Comparison of ENCODE assay signal across 14 cellular contexts in the genomic region with DNA sequence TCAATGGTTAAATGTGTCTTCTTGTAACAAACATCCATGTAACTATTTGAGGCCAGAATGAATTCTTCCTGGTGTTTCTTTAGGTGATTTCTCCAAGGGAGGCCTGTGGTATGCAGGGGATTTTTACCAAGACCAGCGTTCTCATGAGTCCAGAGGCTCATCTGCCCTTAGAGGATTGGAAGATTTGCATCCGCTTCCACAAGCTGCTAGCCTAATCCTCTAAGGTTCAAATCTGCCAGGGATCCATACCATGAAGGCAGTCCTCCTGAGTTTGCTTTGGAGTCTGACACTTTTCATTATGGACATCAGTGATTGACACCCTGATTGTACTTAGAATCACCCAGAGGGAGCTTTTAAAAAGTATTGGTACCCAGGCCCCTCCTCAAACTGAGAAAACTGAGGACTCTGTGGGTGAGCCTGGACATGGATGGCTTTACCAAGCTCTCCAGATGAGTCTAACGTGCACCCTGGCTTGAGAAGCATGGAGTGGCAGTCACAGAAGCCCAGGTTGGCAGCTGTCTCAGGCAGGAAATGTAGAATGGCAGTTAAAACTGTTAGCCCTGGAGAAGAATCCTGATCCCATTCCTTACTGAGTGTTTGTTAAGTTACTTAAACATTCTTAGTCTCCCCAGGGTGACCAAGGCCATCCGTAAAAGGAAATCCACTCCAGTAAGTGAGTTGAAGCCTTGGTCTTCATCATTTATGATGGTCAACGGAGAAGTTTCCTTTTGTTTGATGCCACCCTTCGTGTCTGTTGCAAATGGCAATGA.
A peak's percentile ranks its signal among the peaks of the same experiment; 100 is the strongest.
DNase-seq lines count a peak whose midpoint lies in the region; FAIRE-seq and TF ChIP-seq lines count a peak whose summit lies in the region.
"Had no signal": no experiment of that assay in that cellular context is flagged by ENCODE, and none has a peak within 500 bp of the region (broad histone marks: within the 10 kb centered on the region; RNA-seq: fewer than 3 reads in every experiment).

No MANE protein-coding gene starts in this region.

- peak; percentile 74 for FAIRE-seq in GM12891 (lab: Jason Lieb, UNC)

- H2AFZ ChIP-seq in ACC112 (ENCODE audit: low read length, unreplicated experiment) = peak overlapping the region; percentile 88

- TF ChIP-seq POLR2A in GM12891 (IDR thresholded peaks at IDR 0.05; ENCODE audit: low read depth, low read length) = no peak

- TF ChIP-seq CTCF in nephron progenitor cell (IDR thresholded peaks at IDR 0.05) = no peak

- H3K36me3 ChIP-seq in ACC112 (ENCODE audit: insufficient read depth, low read length) (no peaks in the 10 kb centered on the region), adipocyte (ENCODE audit: control insufficient read depth, insufficient read depth, low read length, severe bottlenecking) (no peaks in the 10 kb centered on the region)
- H3K36me3 ChIP-seq: BE2C had no signal

- H3K9ac ChIP-seq in adipocyte (ENCODE audit: low read length) = peak overlapping the region; percentile 68

- no peaks in the 10 kb centered on the region for H3K27me3 Mint-ChIP-seq in nephron progenitor cell (ENCODE audit: low read depth, poor library complexity)

- peak overlapping the region; percentile 20; the same call in 1 of the 2 replicates for H3K4me3 ChIP-seq in ACC112 (ENCODE audit: low read depth, low read length)
- no peak overlapping the region for H3K4me3 ChIP-seq in adipocyte (ENCODE audit: low read length)

- H3K9me3 Mint-ChIP-seq in nephron progenitor cell = no peaks in the 10 kb centered on the region
- H3K9me3 Mint-ChIP-seq: brain had no signal

- DNase-seq in GM12891 (ENCODE audit: insufficient read length, low spot score) (no peak), adipocyte (ENCODE audit: low read depth) (no peak), nephron progenitor cell (no peak), HuH-7.5 (ENCODE audit: low spot score) (no peak), NCI-H2081 (lab: John Stamatoyannopoulos, UW) (no peak), T1000 (lab: John Stamatoyannopoulos, UW) (no peak)
- no peak for DNase-seq in activated naive CD4-positive, alpha-beta T cell treated with anti-CD3 and anti-CD28 coated beads, Interleukin-2, amount 50 U/mL, for 16 hours
- DNase-seq: activated CD8-positive, alpha-beta T cell treated with anti-CD3 and anti-CD28 coated beads, Interleukin-2, amount 10 ng/mL, durations not matched to agents 7 days and 5 days; activated effector memory CD4-positive, alpha-beta T cell treated with anti-CD3 and anti-CD28 coated beads, Interleukin-2, amount 50 U/mL, for 16 hours; BE2C; NCI-H187 treated with DMSO at 0.1 percent for 48 hours; stimulated activated CD4-positive, alpha-beta T cell treated with anti-CD3 and anti-CD28 coated beads, Interleukin-12 subunit alpha, Interleukin-12 subunit beta, amount 100 ng/mL, for 4 hours had no signal

- H3K36me3 Mint-ChIP-seq in nephron progenitor cell (ENCODE audit: low read depth) = no peaks in the 10 kb centered on the region
- H3K36me3 Mint-ChIP-seq: brain had no signal

- H3K4me1 ChIP-seq in ACC112 (ENCODE audit: control insufficient read depth, insufficient read depth, low read length, unreplicated experiment) (peaks cover 36% of the 10 kb centered on the region), adipocyte (ENCODE audit: control insufficient read depth, insufficient read depth, low read length) (peaks cover 43% of the 10 kb centered on the region)

- H3K27ac ChIP-seq in ACC112 (ENCODE audit: low read depth, low read length) = peak overlapping the region; percentile 98

- H3K9me3 ChIP-seq in adipocyte (ENCODE audit: control insufficient read depth, low read length) = no peaks in the 10 kb centered on the region
- H3K9me3 ChIP-seq: BE2C had no signal

- H3K4me1 Mint-ChIP-seq in nephron progenitor cell = peaks cover 54% of the 10 kb centered on the region

- H3K4me3 Mint-ChIP-seq in nephron progenitor cell = no peak overlapping the region
- H3K4me3 Mint-ChIP-seq: activated CD8-positive, alpha-beta T cell treated with anti-CD3 and anti-CD28 coated beads, Interleukin-2, amount 10 ng/mL, durations not matched to agents 7 days and 5 days; brain had no signal

- H3K27ac Mint-ChIP-seq in nephron progenitor cell = peak overlapping the region; percentile 39
- H3K27ac Mint-ChIP-seq: activated CD8-positive, alpha-beta T cell treated with anti-CD3 and anti-CD28 coated beads, Interleukin-2, amount 10 ng/mL, durations not matched to agents 7 days and 5 days; brain had no signal

- H3K27me3 ChIP-seq in ACC112 (ENCODE audit: insufficient read depth, low read length) (no peaks in the 10 kb centered on the region), adipocyte (replicated peaks; ENCODE audit: control insufficient read depth, insufficient read depth, low read length) (no peaks in the 10 kb centered on the region)
- H3K27me3 ChIP-seq: BE2C had no signal

- H3K79me2 ChIP-seq in ACC112 (ENCODE audit: control insufficient read depth, insufficient read depth, low read length, unreplicated experiment) = no peaks in the 10 kb centered on the region

TF ChIP-seq in GM12891, 5 proteins besides CTCF, POLR2A, EP300 and RAD21:
- no peak for TF ChIP-seq TAF1 (IDR thresholded peaks at IDR 0.05; ENCODE audit: low read depth, low read length)
- no peak for TF ChIP-seq SPI1 (IDR thresholded peaks at IDR 0.05; ENCODE audit: low read depth, low read length)
- peak; percentile 19 for TF ChIP-seq PAX5 (IDR thresholded peaks at IDR 0.05; ENCODE audit: insufficient read depth, low read length, severe bottlenecking)
- no peak for TF ChIP-seq POLR2AphosphoS5 (IDR thresholded peaks at IDR 0.05; ENCODE audit: low read depth, low read length)
TF ChIP-seq in GM12891: peak in this region for 1.
